ENCODE assay signal across 14 cellular contexts in genomic region chr17:78727476-78728229, GRCh38. TPM values are rescaled to one million over a fixed set of nuclear protein-coding genes. Genes with fewer than 3 reads are reported as not detected.
DNase-seq lines count a peak whose midpoint lies in the region; ATAC-seq and TF ChIP-seq lines count a peak whose summit lies in the region.
"Had no signal": no experiment of that assay in that cellular context is flagged by ENCODE, and none has a peak within 500 bp of the region (broad histone marks: within the 10 kb centered on the region; RNA-seq: fewer than 3 reads in every experiment).

No MANE protein-coding gene starts in this region.

- CTCF ChIA-PET in GM10248 (lab: Yijun Ruan, JAX), result interaction anchor here (1.2 to 3.2 kb wide), 4 partner anchors 7 to 19 kb away, joined by 3 to 21 read pairs (median 6); no protein-coding TSS in a partner anchor

- no peak overlapping the region for H3K27ac ChIP-seq in CD4-positive, CD25-positive, alpha-beta regulatory T cell (ENCODE audit: insufficient read depth, low read length, poor library complexity, severe bottlenecking)
- H3K27ac ChIP-seq: ascending aorta, Peyer's patch had no signal

- POLR2A ChIA-PET in GM10248 (lab: Yijun Ruan, JAX), result no interaction called here

- peaks cover 33% of the 10 kb centered on the region for H3K36me3 ChIP-seq in CD4-positive, CD25-positive, alpha-beta regulatory T cell (ENCODE audit: control insufficient read depth, insufficient read depth, low read length)

- H3K27ac Mint-ChIP-seq in CD4-positive, CD25-positive, alpha-beta regulatory T cell, result peak overlapping the region; percentile 74 to 92 (median 84)
- H3K27ac Mint-ChIP-seq in effector memory CD8-positive, alpha-beta T cell, result peak overlapping the region; percentile 85 to 91

- peak overlapping the region; percentile 72 to 93 (median 78) for H3K4me3 Mint-ChIP-seq in CD4-positive, CD25-positive, alpha-beta regulatory T cell
- H3K4me3 Mint-ChIP-seq in effector memory CD8-positive, alpha-beta T cell, result peak overlapping the region; percentile 69 to 80

- H3K27me3 ChIP-seq in CD4-positive, CD25-positive, alpha-beta regulatory T cell (ENCODE audit: control insufficient read depth, insufficient read depth, low read length), result no peaks in the 10 kb centered on the region
- H3K27me3 ChIP-seq: ascending aorta, Peyer's patch had no signal

- no peak for ATAC-seq in CD4-positive, CD25-positive, alpha-beta regulatory T cell (ENCODE audit: low read depth in 2 of 2)
- no peak for ATAC-seq in effector memory CD8-positive, alpha-beta T cell (replicated peaks)
- no peak for ATAC-seq in GM19328 (IDR thresholded peaks at IDR 0.05; ENCODE audit: unreplicated experiment)
- no peak for ATAC-seq in GM19035 (IDR thresholded peaks at IDR 0.05; ENCODE audit: unreplicated experiment)
- ATAC-seq: activated T-cell treated with anti-CD3 and anti-CD28 coated beads, Interleukin-2, amount 50 U/mL, for 4 hours had no signal

- H3K27me3 Mint-ChIP-seq in CD4-positive, CD25-positive, alpha-beta regulatory T cell, result no peaks in the 10 kb centered on the region
- no peaks in the 10 kb centered on the region for H3K27me3 Mint-ChIP-seq in effector memory CD8-positive, alpha-beta T cell

- DNase-seq in CD4-positive, CD25-positive, alpha-beta regulatory T cell, result no peak
- DNase-seq in GM10248 (ENCODE audit: extremely low spot score) (no peak), SK-MEL-5 (ENCODE audit: low read depth, low spot score) (peak; percentile 49), SHP77 (lab: John Stamatoyannopoulos, UW) (no peak)
- no peak for DNase-seq in effector memory CD8-positive, alpha-beta T cell
- DNase-seq: activated T-cell treated with anti-CD3 and anti-CD28 coated beads, Interleukin-2, amount 50 U/mL, for 4 hours; C1 segment of cervical spinal cord; DND-41; NCI-H2081; NCI-H526; Peyer's patch had no signal

- no peaks in the 10 kb centered on the region for H3K9me3 Mint-ChIP-seq in CD4-positive, CD25-positive, alpha-beta regulatory T cell
- no peaks in the 10 kb centered on the region for H3K9me3 Mint-ChIP-seq in effector memory CD8-positive, alpha-beta T cell
- H3K9me3 Mint-ChIP-seq: activated T-cell treated with anti-CD3 and anti-CD28 coated beads, Interleukin-2, amount 50 U/mL, for 4 hours had no signal

- H3K4me1 ChIP-seq in CD4-positive, CD25-positive, alpha-beta regulatory T cell (ENCODE audit: control insufficient read depth, insufficient read depth, low read length, poor library complexity, severe bottlenecking), result peaks cover 97% of the 10 kb centered on the region

- H3K4me3 ChIP-seq in CD4-positive, CD25-positive, alpha-beta regulatory T cell (ENCODE audit: low read depth, low read length), result peak overlapping the region; percentile 70
- H3K4me3 ChIP-seq: ascending aorta, Peyer's patch had no signal

- no peaks in the 10 kb centered on the region for H3K9me3 ChIP-seq in CD4-positive, CD25-positive, alpha-beta regulatory T cell (ENCODE audit: control insufficient read depth in 2 of 2, low read length in 2 of 2)
- H3K9me3 ChIP-seq: ascending aorta, Peyer's patch had no signal

- peaks cover 26% of the 10 kb centered on the region for H3K36me3 Mint-ChIP-seq in CD4-positive, CD25-positive, alpha-beta regulatory T cell
- H3K36me3 Mint-ChIP-seq in effector memory CD8-positive, alpha-beta T cell (ENCODE audit: insufficient read depth), result peaks cover 80% of the 10 kb centered on the region

- peaks cover 39 to 95% (median 81%) of the 10 kb centered on the region in 4 donors for H3K4me1 Mint-ChIP-seq in CD4-positive, CD25-positive, alpha-beta regulatory T cell
- peaks cover 77 to 86% of the 10 kb centered on the region in 2 donors for H3K4me1 Mint-ChIP-seq in effector memory CD8-positive, alpha-beta T cell (ENCODE audit: low read depth in 2 of 2)

- TF ChIP-seq CTCF in GM10248 (IDR thresholded peaks at IDR 0.05; ENCODE audit: control extremely low read depth, extremely low read depth, low read depth, missing control alignments), result peak; percentile 16

- in situ Hi-C loops in SK-MEL-5 (cut with HindIII; ENCODE audit: low pct_unique_long_range_greater_than_20kb, low sequenced_read_pairs), result loop anchor here (5.0 kb wide), 1 partner anchor 100 kb away; no protein-coding TSS in a partner anchor

RNA-seq across cellular contexts. Expression of gene CYTH1, which starts 54.4 kb away (rescaled TPM):
- 487 TPM for total RNA-seq in CD4-positive, CD25-positive, alpha-beta regulatory T cell
- 100 to 1,000 TPM; 202 to 214 (median 206) TPM for polyA plus RNA-seq in CD4-positive, CD25-positive, alpha-beta regulatory T cell
- total RNA-seq in SK-MEL-5 (2014; rRNA removed; shearing (Covaris generic)), result 60.7 and 69.2 TPM in 2 replicates
- 94.5 and 109 TPM in 2 replicates for polyA plus RNA-seq in SK-MEL-5 (2015; cell fraction: cytosol; rRNA removed)
- 196 and 273 TPM in 2 replicates for polyA plus RNA-seq in SK-MEL-5 (2015; cell fraction: nucleus; rRNA removed)
